17 cellular contexts compared by ENCODE assay signal in genomic region chr1:85366391-85366790, GRCh38.
DNase-seq lines count a peak whose midpoint lies in the region; ATAC-seq and TF ChIP-seq lines count a peak whose summit lies in the region.
"Had no signal": no experiment of that assay in that cellular context is flagged by ENCODE, and none has a peak within 500 bp of the region (broad histone marks: within the 10 kb centered on the region; RNA-seq: fewer than 3 reads in every experiment).

No MANE protein-coding gene starts in this region.

- TF ChIP-seq CTCF in HFF-Myc (IDR thresholded peaks at IDR 0.05; ENCODE audit: low read depth, low read length, missing control alignments) (no peak), foreskin fibroblast (IDR thresholded peaks at IDR 0.05; ENCODE audit: low read depth, low read length) (no peak), prostate gland (IDR thresholded peaks at IDR 0.05) (no peak)

- intact Hi-C loops in prostate gland (cut with DNase I): no loop called here

- 79% methylated on average over 2 of the region's 2 CpGs for WGBS in prostate gland

- H3K4me3 ChIP-seq in HFF-Myc (replicated peaks; ENCODE audit: low read depth, low read length) (no peak overlapping the region), adipocyte (ENCODE audit: low read length) (no peak overlapping the region), foreskin fibroblast (ENCODE audit: low read depth in 1 of 2, low read length in 2 of 2) (no peak overlapping the region), prostate gland (no peak overlapping the region)
- H3K4me3 ChIP-seq: ascending aorta, spleen, tibial nerve had no signal

- DNase-seq in HFF-Myc (ENCODE audit: extremely low read depth, low read depth) (peak; percentile 71), adipocyte (ENCODE audit: low read depth) (peak; percentile 83), foreskin fibroblast (peak; percentile 53 to 71), prostate gland (ENCODE audit: low spot score) (no peak)
- no peak for DNase-seq in stimulated activated naive CD4-positive, alpha-beta T cell (lab: John Stamatoyannopoulos, UW)
- DNase-seq: activated CD4-positive, alpha-beta T cell treated with anti-CD3 and anti-CD28 coated beads for 1 hour; activated T-cell treated with anti-CD3 and anti-CD28 coated beads, Interleukin-2, amount 50 U/mL, for 4 hours; naive thymus-derived CD8-positive, alpha-beta T cell; NCI-H1694; NCI-H774; spleen had no signal

- H3K9me3 ChIP-seq in adipocyte (ENCODE audit: control insufficient read depth, low read length) (no peaks in the 10 kb centered on the region), prostate gland (no peaks in the 10 kb centered on the region)
- H3K9me3 ChIP-seq: ascending aorta, spleen, tibial nerve had no signal

- H3K9ac ChIP-seq in adipocyte (ENCODE audit: low read length): peak overlapping the region; percentile 4

- H3K4me1 ChIP-seq in adipocyte (ENCODE audit: control insufficient read depth, insufficient read depth, low read length) (peaks cover 66% of the 10 kb centered on the region), prostate gland (replicated peaks) (no peaks in the 10 kb centered on the region)
- H3K4me1 ChIP-seq: spleen had no signal

- no peaks in the 10 kb centered on the region for H3K27me3 ChIP-seq in adipocyte (replicated peaks; ENCODE audit: control insufficient read depth, insufficient read depth, low read length)
- no peaks in the 10 kb centered on the region for H3K27me3 ChIP-seq in prostate gland (replicated peaks; ENCODE audit: insufficient read depth)
- H3K27me3 ChIP-seq: ascending aorta, spleen, tibial nerve had no signal

- H3K36me3 ChIP-seq in adipocyte (ENCODE audit: control insufficient read depth, insufficient read depth, low read length, severe bottlenecking): no peaks in the 10 kb centered on the region
- H3K36me3 ChIP-seq in prostate gland: no peaks in the 10 kb centered on the region
- H3K36me3 ChIP-seq: ascending aorta, spleen, tibial nerve had no signal

- no peak for TF ChIP-seq POLR2A in prostate gland (IDR thresholded peaks at IDR 0.05)

- no peak overlapping the region for H3K27ac ChIP-seq in prostate gland
- H3K27ac ChIP-seq: tibial nerve had no signal

- ATAC-seq in GM21723 (IDR thresholded peaks at IDR 0.05; ENCODE audit: unreplicated experiment) (no peak), GM18868 (IDR thresholded peaks at IDR 0.05; ENCODE audit: unreplicated experiment) (no peak)
- ATAC-seq: activated T-cell treated with anti-CD3 and anti-CD28 coated beads, Interleukin-2, amount 50 U/mL, for 4 hours; esophagus mucosa; HCT116; naive thymus-derived CD8-positive, alpha-beta T cell had no signal

Comparison
In these comparisons a context has a peak if more than half of its experiments do, and no peak if none do; other contexts are left out.
1. DNase-seq: peak in HFF-Myc (single experiment), adipocyte (single experiment) and foreskin fibroblast (2 of 2); none in stimulated activated naive CD4-positive, alpha-beta T cell (0 of 6) and prostate gland (single experiment).